ENCODE assay signal across 1 cellular context in genomic region chr6:45293306-45293705, GRCh38.
TF ChIP-seq lines count a peak whose summit lies in the region.

No MANE protein-coding gene starts in this region.

TF ChIP-seq in K562, 482 proteins besides CTCF, POLR2A, EP300 and RAD21 (continued from another document):
- TF ChIP-seq, protein P1, sequence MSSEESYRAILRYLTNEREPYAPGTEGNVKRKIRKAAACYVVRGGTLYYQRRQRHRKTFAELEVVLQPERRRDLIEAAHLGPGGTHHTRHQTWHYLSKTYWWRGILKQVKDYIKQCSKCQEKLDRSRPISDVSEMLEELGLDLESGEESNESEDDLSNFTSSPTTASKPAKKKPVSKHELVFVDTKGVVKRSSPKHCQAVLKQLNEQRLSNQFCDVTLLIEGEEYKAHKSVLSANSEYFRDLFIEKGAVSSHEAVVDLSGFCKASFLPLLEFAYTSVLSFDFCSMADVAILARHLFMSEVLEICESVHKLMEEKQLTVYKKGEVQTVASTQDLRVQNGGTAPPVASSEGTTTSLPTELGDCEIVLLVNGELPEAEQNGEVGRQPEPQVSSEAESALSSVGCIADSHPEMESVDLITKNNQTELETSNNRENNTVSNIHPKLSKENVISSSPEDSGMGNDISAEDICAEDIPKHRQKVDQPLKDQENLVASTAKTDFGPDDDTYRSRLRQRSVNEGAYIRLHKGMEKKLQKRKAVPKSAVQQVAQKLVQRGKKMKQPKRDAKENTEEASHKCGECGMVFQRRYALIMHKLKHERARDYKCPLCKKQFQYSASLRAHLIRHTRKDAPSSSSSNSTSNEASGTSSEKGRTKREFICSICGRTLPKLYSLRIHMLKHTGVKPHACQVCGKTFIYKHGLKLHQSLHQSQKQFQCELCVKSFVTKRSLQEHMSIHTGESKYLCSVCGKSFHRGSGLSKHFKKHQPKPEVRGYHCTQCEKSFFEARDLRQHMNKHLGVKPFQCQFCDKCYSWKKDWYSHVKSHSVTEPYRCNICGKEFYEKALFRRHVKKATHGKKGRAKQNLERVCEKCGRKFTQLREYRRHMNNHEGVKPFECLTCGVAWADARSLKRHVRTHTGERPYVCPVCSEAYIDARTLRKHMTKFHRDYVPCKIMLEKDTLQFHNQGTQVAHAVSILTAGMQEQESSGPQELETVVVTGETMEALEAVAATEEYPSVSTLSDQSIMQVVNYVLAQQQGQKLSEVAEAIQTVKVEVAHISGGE (CRISPR knock-in tag; IDR thresholded peaks at IDR 0.05): no peak
- TF ChIP-seq MLLT1 (IDR thresholded peaks at IDR 0.05): 0 out of 4 replicates have a peak, but pooled peaks of 1 of the 2 experiments have one; percentile 24
- TF ChIP-seq CBX3 (IDR thresholded peaks at IDR 0.05; ENCODE audit: borderline replicate concordance in 1 of 2, low read length in 2 of 2): no peak
